ENCODE assay signal across 17 cellular contexts in the genomic region with DNA sequence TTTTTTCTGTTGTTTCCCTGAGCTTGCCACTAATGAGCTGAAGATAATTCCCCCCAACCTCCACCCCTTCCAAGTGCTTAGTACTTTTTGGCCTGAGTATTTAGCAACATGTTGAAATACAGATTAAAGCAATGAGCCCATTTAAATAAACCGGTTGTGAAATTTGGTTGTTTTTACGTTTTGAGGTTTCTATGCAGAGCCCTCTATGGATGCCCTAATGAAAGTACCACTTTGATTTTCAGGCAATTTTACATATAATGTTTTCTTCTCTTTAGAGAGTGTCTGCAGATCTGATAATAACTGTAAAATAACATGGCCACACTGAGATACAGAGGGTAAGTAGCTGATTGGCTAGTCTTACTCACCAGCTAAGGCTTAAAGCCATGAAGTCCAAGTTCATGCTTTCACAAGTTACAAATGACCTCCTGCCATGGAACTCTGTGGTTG.
DNase-seq lines count a peak whose midpoint lies in the region; ATAC-seq and TF ChIP-seq lines count a peak whose summit lies in the region.
"Had no signal": no experiment of that assay in that cellular context is flagged by ENCODE, and none has a peak within 500 bp of the region (broad histone marks: within the 10 kb centered on the region; RNA-seq: fewer than 3 reads in every experiment).

No MANE protein-coding gene starts in this region.

- peaks cover 17% of the 10 kb centered on the region for H3K4me1 Mint-ChIP-seq in progenitor cell of endocrine pancreas (ENCODE audit: low read depth)

- H3K9me3 ChIP-seq in AG04450 (ENCODE audit: control insufficient read depth, insufficient read depth, low read length) (no peaks in the 10 kb centered on the region), right cardiac atrium (ENCODE audit: control insufficient read depth, low read length) (no peaks in the 10 kb centered on the region)
- H3K9me3 ChIP-seq: HAP-1, pancreas had no signal

- H3K27ac ChIP-seq in AG04450 (ENCODE audit: low read depth, low read length) (peak overlapping the region; percentile 25), right cardiac atrium (ENCODE audit: low read length) (no peak overlapping the region)
- H3K27ac ChIP-seq: pancreas had no signal

- intact Hi-C loops in right cardiac atrium (cut with DNase I) = no loop called here

- peaks cover 6% of the 10 kb centered on the region for H3K4me1 ChIP-seq in right cardiac atrium (ENCODE audit: control insufficient read depth, insufficient read depth, low read length)
- H3K4me1 ChIP-seq: pancreas had no signal

- H3K4me3 ChIP-seq in AG04450 (ENCODE audit: low read depth, low read length) (no peak overlapping the region), choroid plexus epithelial cell (ENCODE audit: low read depth, low read length) (no peak overlapping the region), right cardiac atrium (ENCODE audit: low read length) (no peak overlapping the region)
- H3K4me3 ChIP-seq: HAP-1, pancreas had no signal

- no peaks in the 10 kb centered on the region for H3K27me3 Mint-ChIP-seq in progenitor cell of endocrine pancreas

- DNase-seq in AG04450 (ENCODE audit: low read depth, low spot score) = no peak
- DNase-seq in NCI-H82 (lab: John Stamatoyannopoulos, UW) = peak; percentile 68
- DNase-seq in choroid plexus epithelial cell (ENCODE audit: low read depth) = peak; percentile 59
- DNase-seq in right cardiac atrium = no peak
- DNase-seq in NCI-H2029 (lab: John Stamatoyannopoulos, UW) = no peak
- no peak for DNase-seq in progenitor cell of endocrine pancreas (ENCODE audit: low spot score, unreplicated experiment)
- DNase-seq in NCI-H748 (lab: John Stamatoyannopoulos, UW; ENCODE audit: unreplicated experiment) = no peak
- DNase-seq in activated T-cell treated with anti-CD3 and anti-CD28 coated beads, Interleukin-2, amount 50 U/mL, for 48 hours = no peak
- DNase-seq: activated gamma-delta T cell treated with Interleukin-2 at 50 U/mL for 16 hours; effector memory CD4-positive, alpha-beta T cell; NCI-H2107; NCI-H526 treated with DMSO at 0.1 percent for 48 hours; pancreas; stimulated activated naive CD8-positive, alpha-beta T cell treated with anti-CD3 and anti-CD28 coated beads, Interleukin-15, Interleukin-2, amounts not matched to agents 100 U/mL and 50 U/mL, for 24 hours had no signal

- CTCF ChIA-PET in AG04450 (lab: Charles Lee) = interaction anchor here (1.0 to 2.9 kb wide), 5 partner anchors 12 to 312 kb away, joined by 3 to 18 read pairs (median 4); no protein-coding TSS in a partner anchor

- no peak overlapping the region for H3K4me3 Mint-ChIP-seq in progenitor cell of endocrine pancreas (ENCODE audit: low read depth)
- H3K4me3 Mint-ChIP-seq: brain; T-helper 1 cell treated with Interleukin-12 subunit alpha and Interleukin-12 subunit beta and Interleukin-4 antibody, amounts not matched to agents 30 μg/mL and 1 μg/mL, for 36 hours had no signal

- no peaks in the 10 kb centered on the region for H3K27me3 ChIP-seq in AG04450 (ENCODE audit: control insufficient read depth, insufficient read depth, low read length)
- no peaks in the 10 kb centered on the region for H3K27me3 ChIP-seq in right cardiac atrium (ENCODE audit: control insufficient read depth, insufficient read depth)
- H3K27me3 ChIP-seq: pancreas had no signal

- TF ChIP-seq CTCF in AG04450 (IDR thresholded peaks at IDR 0.05; ENCODE audit: low read depth, low read length) = no peak
- no peak for TF ChIP-seq CTCF in choroid plexus epithelial cell (conservative IDR thresholded peaks at IDR 0.05; ENCODE audit: low read depth, low read length)
- TF ChIP-seq CTCF in progenitor cell of endocrine pancreas (IDR thresholded peaks at IDR 0.05; ENCODE audit: unreplicated experiment) = no peak

- ATAC-seq in right cardiac atrium = peak; percentile 52 to 80
- ATAC-seq: stimulated activated naive CD8-positive, alpha-beta T cell treated with anti-CD3 and anti-CD28 coated beads, Interleukin-15, Interleukin-2, amounts not matched to agents 100 U/mL and 50 U/mL, for 24 hours had no signal

- POLR2A ChIA-PET in AG04450 (lab: Yijun Ruan, JAX) = interaction anchor here (0.6 to 3.1 kb wide), 5 partner anchors 15 to 307 kb away, joined by 3 to 30 read pairs (median 4); a partner anchor contains a TSS

- 53% methylated on average over 2 of the region's 2 CpGs for WGBS in right cardiac atrium

- no peaks in the 10 kb centered on the region for H3K36me3 Mint-ChIP-seq in progenitor cell of endocrine pancreas (ENCODE audit: insufficient read depth)
- H3K36me3 Mint-ChIP-seq: brain had no signal

- H3K27ac Mint-ChIP-seq in progenitor cell of endocrine pancreas = no peak overlapping the region
- H3K27ac Mint-ChIP-seq: brain; T-helper 1 cell treated with Interleukin-12 subunit alpha and Interleukin-12 subunit beta and Interleukin-4 antibody, amounts not matched to agents 30 μg/mL and 1 μg/mL, for 36 hours had no signal

- H3K9me3 Mint-ChIP-seq in progenitor cell of endocrine pancreas (ENCODE audit: low read depth) = no peaks in the 10 kb centered on the region
- H3K9me3 Mint-ChIP-seq: T-helper 1 cell treated with Interleukin-12 subunit alpha and Interleukin-12 subunit beta and Interleukin-4 antibody, amounts not matched to agents 30 μg/mL and 1 μg/mL, for 36 hours had no signal

Comparison
In these comparisons a context has a peak if more than half of its experiments do, and no peak if none do; other contexts are left out.
1. DNase-seq: peak in NCI-H82 (single experiment) and choroid plexus epithelial cell (single experiment); none in AG04450 (single experiment), right cardiac atrium (0 of 3), NCI-H2029 (single experiment), progenitor cell of endocrine pancreas (single experiment), NCI-H748 (single experiment) and activated T-cell treated with anti-CD3 and anti-CD28 coated beads, Interleukin-2, amount 50 U/mL, for 48 hours (0 of 2).